ENCODE assay signal across 8 cellular contexts in the genomic region with DNA sequence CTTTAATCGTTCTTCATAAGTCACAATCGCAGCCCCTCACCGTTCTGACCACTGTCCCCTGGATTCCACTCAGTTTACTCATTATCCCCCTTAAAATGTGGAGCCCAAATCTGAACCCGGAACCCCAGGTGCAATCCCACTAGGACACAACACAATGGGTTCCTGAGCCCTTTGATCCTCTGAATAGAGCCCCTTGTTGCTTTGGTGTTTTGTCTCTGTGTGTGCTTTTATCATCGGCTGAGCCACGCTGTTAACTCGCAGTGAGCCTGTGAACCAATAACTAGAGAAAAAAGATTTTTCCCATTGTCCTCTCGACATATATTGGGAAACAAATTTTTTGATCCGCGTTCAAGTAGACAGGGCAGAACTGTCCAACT.
A peak's percentile ranks its signal among the peaks of the same experiment; 100 is the strongest.
DNase-seq lines count a peak whose midpoint lies in the region; ATAC-seq and TF ChIP-seq lines count a peak whose summit lies in the region.

No MANE protein-coding gene starts in this region.

- H3K4me3 ChIP-seq in brain microvascular endothelial cell (ENCODE audit: low read depth, low read length), result peak overlapping the region; percentile 42

- H3K27me3 Mint-ChIP-seq in stimulated activated naive CD8-positive, alpha-beta T cell treated with anti-CD3 and anti-CD28 coated beads, Interleukin-15, Interleukin-2, amounts not matched to agents 100 ng/mL and 50 ng/mL, for 24 hours, result no peaks in the 10 kb centered on the region

- no peak for ATAC-seq in stimulated activated naive CD8-positive, alpha-beta T cell treated with anti-CD3 and anti-CD28 coated beads, Interleukin-15, Interleukin-2, amounts not matched to agents 100 U/mL and 50 U/mL, for 24 hours
- no peak for ATAC-seq in HG03280 (IDR thresholded peaks at IDR 0.05; ENCODE audit: unreplicated experiment)
- ATAC-seq in HG03460 (IDR thresholded peaks at IDR 0.05; ENCODE audit: unreplicated experiment), result no peak

- DNase-seq in stimulated activated naive CD8-positive, alpha-beta T cell treated with anti-CD3 and anti-CD28 coated beads, Interleukin-15, Interleukin-2, amounts not matched to agents 100 U/mL and 50 U/mL, for 24 hours, result no peak
- DNase-seq in brain microvascular endothelial cell (no peak), midbrain (lab: John Stamatoyannopoulos, UW) (peak; percentile 37), NCI-H187 treated with DMSO at 0.1 percent for 48 hours (lab: John Stamatoyannopoulos, UW) (no peak), GM10266 (ENCODE audit: extremely low spot score) (no peak)

- H3K36me3 ChIP-seq in brain microvascular endothelial cell (replicated peaks), result no peaks in the 10 kb centered on the region

- peak overlapping the region; percentile 84 for H3K27ac Mint-ChIP-seq in stimulated activated naive CD8-positive, alpha-beta T cell treated with anti-CD3 and anti-CD28 coated beads, Interleukin-15, Interleukin-2, amounts not matched to agents 100 ng/mL and 50 ng/mL, for 24 hours

- peaks cover 19% of the 10 kb centered on the region for H3K4me1 Mint-ChIP-seq in stimulated activated naive CD8-positive, alpha-beta T cell treated with anti-CD3 and anti-CD28 coated beads, Interleukin-15, Interleukin-2, amounts not matched to agents 100 ng/mL and 50 ng/mL, for 24 hours (ENCODE audit: low read depth)

- H3K27ac ChIP-seq in brain microvascular endothelial cell, result peak overlapping the region; percentile 5

- TF ChIP-seq CTCF in brain microvascular endothelial cell (IDR thresholded peaks at IDR 0.05; ENCODE audit: low read depth, low read length, missing control alignments) (no peak), GM10266 (IDR thresholded peaks at IDR 0.05; ENCODE audit: control insufficient read depth, insufficient read depth, low read depth, missing control alignments) (no peak)

- H3K27me3 ChIP-seq in brain microvascular endothelial cell (replicated peaks), result no peaks in the 10 kb centered on the region

- H3K4me3 Mint-ChIP-seq in stimulated activated naive CD8-positive, alpha-beta T cell treated with anti-CD3 and anti-CD28 coated beads, Interleukin-15, Interleukin-2, amounts not matched to agents 100 ng/mL and 50 ng/mL, for 24 hours, result peak overlapping the region; percentile 84

- peaks cover 6% of the 10 kb centered on the region for H3K36me3 Mint-ChIP-seq in stimulated activated naive CD8-positive, alpha-beta T cell treated with anti-CD3 and anti-CD28 coated beads, Interleukin-15, Interleukin-2, amounts not matched to agents 100 ng/mL and 50 ng/mL, for 24 hours (ENCODE audit: low read depth)

- H3K9me3 Mint-ChIP-seq in stimulated activated naive CD8-positive, alpha-beta T cell treated with anti-CD3 and anti-CD28 coated beads, Interleukin-15, Interleukin-2, amounts not matched to agents 100 ng/mL and 50 ng/mL, for 24 hours, result no peaks in the 10 kb centered on the region

- in situ Hi-C loops in brain microvascular endothelial cell (cut with HindIII; ENCODE audit: low pct_ligation_motif_present, low sequenced_read_pairs), result no loop called here
